ENCODE assay signal across 8 cellular contexts in the genomic region with DNA sequence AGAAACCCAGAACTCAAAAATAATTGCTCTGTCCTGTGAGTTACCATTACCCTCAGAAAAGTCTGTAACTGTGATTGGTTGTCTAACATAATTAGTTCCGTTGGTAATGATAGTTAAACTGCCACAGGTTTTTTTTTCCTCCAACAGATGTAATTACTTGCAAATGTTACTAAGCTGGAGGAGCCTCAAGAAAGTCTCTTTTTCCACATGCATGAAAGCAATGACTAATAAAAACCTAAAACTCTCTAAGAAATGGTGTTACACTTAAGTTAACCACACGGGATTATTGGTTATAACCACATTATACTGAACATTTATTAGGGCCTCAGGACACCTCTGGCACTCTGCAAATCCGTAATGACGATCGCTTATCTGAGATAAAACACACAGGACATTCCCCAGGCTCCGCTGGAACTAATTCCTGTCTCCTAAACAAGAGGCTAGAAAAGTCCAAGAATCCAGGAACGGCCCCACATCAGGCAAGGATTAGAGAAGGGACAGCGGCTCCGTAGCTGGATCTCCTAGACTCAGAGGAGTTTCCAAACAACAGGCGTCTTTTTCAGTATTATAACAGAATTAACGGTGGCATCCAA. TPM values are rescaled to one million over a fixed set of nuclear protein-coding genes. Genes with fewer than 3 reads are reported as not detected.
DNase-seq lines count a peak whose midpoint lies in the region; ATAC-seq and TF ChIP-seq lines count a peak whose summit lies in the region.

No MANE protein-coding gene starts in this region.

- no peaks in the 10 kb centered on the region for H3K79me2 ChIP-seq in osteoblast (ENCODE audit: insufficient read depth, low read length)

- POLR2A ChIA-PET in activated CD8-positive, alpha-beta T cell treated with anti-CD3 and anti-CD28 coated beads, Interleukin-2, amount 10 ng/mL, durations not matched to agents 7 days and 5 days (lab: Charles Lee) = interaction anchor here (1.5 kb wide), 1 partner anchor 139 kb away, joined by 5 read pairs; the partner anchor contains the start of gene ZNF226

- peaks cover 10% of the 10 kb centered on the region for H3K4me1 ChIP-seq in osteoblast (ENCODE audit: insufficient read depth, low read length)

- peak overlapping the region; percentile 97 for H3K4me2 ChIP-seq in osteoblast (ENCODE audit: insufficient read depth, low read length)

- H3K9me3 Mint-ChIP-seq in activated CD8-positive, alpha-beta T cell treated with anti-CD3 and anti-CD28 coated beads, Interleukin-2, amount 10 ng/mL, durations not matched to agents 7 days and 5 days (ENCODE audit: insufficient read depth) = peaks cover 5% of the 10 kb centered on the region

- H4K20me1 ChIP-seq in osteoblast (ENCODE audit: insufficient read depth, low read length) = no peaks in the 10 kb centered on the region

- no peak for TF ChIP-seq CTCF in osteoblast (IDR thresholded peaks at IDR 0.05; ENCODE audit: extremely low read depth, low read depth, low read length)

- peak overlapping the region; percentile 91 for H3K4me3 Mint-ChIP-seq in activated CD8-positive, alpha-beta T cell treated with anti-CD3 and anti-CD28 coated beads, Interleukin-2, amount 10 ng/mL, durations not matched to agents 7 days and 5 days

- ATAC-seq in activated CD8-positive, alpha-beta T cell treated with anti-CD3 and anti-CD28 coated beads, Interleukin-2, amount 10 ng/mL, durations not matched to agents 7 days and 5 days = peak; percentile 18
- ATAC-seq in HG02970 (IDR thresholded peaks at IDR 0.05; ENCODE audit: low FRiP score, unreplicated experiment) = no peak
- ATAC-seq in GM21528 (IDR thresholded peaks at IDR 0.05; ENCODE audit: low FRiP score, unreplicated experiment) = no peak

- H3K9me3 ChIP-seq in osteoblast (ENCODE audit: low read depth, low read length) = no peaks in the 10 kb centered on the region

- peak overlapping the region; percentile 97 for H2AFZ ChIP-seq in osteoblast (ENCODE audit: low read length)

- peak overlapping the region; percentile 79 for H3K27ac ChIP-seq in osteoblast (ENCODE audit: low read depth, low read length)

- peak overlapping the region; percentile 85 for H3K4me3 ChIP-seq in osteoblast (ENCODE audit: insufficient read depth, low read length)

- CTCF ChIA-PET in activated CD8-positive, alpha-beta T cell treated with anti-CD3 and anti-CD28 coated beads, Interleukin-2, amount 10 ng/mL, durations not matched to agents 7 days and 5 days (lab: Charles Lee) = no interaction called here

- peaks cover 21% of the 10 kb centered on the region for H3K4me1 Mint-ChIP-seq in activated CD8-positive, alpha-beta T cell treated with anti-CD3 and anti-CD28 coated beads, Interleukin-2, amount 10 ng/mL, durations not matched to agents 7 days and 5 days (ENCODE audit: low read depth)

- no peaks in the 10 kb centered on the region for H3K27me3 ChIP-seq in osteoblast (ENCODE audit: insufficient read depth, low read length)

- peaks cover 4% of the 10 kb centered on the region for H3K36me3 ChIP-seq in osteoblast (ENCODE audit: insufficient read depth, low read length)

- peaks cover 35% of the 10 kb centered on the region for H3K36me3 Mint-ChIP-seq in activated CD8-positive, alpha-beta T cell treated with anti-CD3 and anti-CD28 coated beads, Interleukin-2, amount 10 ng/mL, durations not matched to agents 7 days and 5 days (ENCODE audit: low read depth)

- no peaks in the 10 kb centered on the region for H3K27me3 Mint-ChIP-seq in activated CD8-positive, alpha-beta T cell treated with anti-CD3 and anti-CD28 coated beads, Interleukin-2, amount 10 ng/mL, durations not matched to agents 7 days and 5 days (ENCODE audit: low read depth)

- DNase-seq in EL (peak; percentile 54), HS-27A (ENCODE audit: low read depth) (peak; percentile 23), foreskin melanocyte (peak; percentile 25), osteoblast (ENCODE audit: insufficient read length, low spot score, missing footprints) (peak; percentile 44), NCI-H2029 treated with DMSO at 0.1 percent for 48 hours (lab: John Stamatoyannopoulos, UW) (no peak)
- DNase-seq in activated CD8-positive, alpha-beta T cell treated with anti-CD3 and anti-CD28 coated beads, Interleukin-2, amount 10 ng/mL, durations not matched to agents 7 days and 5 days = no peak

- peak overlapping the region; percentile 81 for H3K27ac Mint-ChIP-seq in activated CD8-positive, alpha-beta T cell treated with anti-CD3 and anti-CD28 coated beads, Interleukin-2, amount 10 ng/mL, durations not matched to agents 7 days and 5 days

RNA-seq across cellular contexts. Expression of gene ZNF235, which starts 0.8 kb away (rescaled TPM):
- total RNA-seq in activated CD8-positive, alpha-beta T cell treated with anti-CD3 and anti-CD28 coated beads, Interleukin-2, amount 10 ng/mL, durations not matched to agents 7 days and 5 days = 1 to 10 TPM; 5.5 to 5.6 TPM
- 4.0 and 5.6 TPM in 2 replicates for total RNA-seq in osteoblast

RNA-seq across cellular contexts. Expression of gene ZNF233, which starts 44.4 kb away (rescaled TPM):
- 1 to 10 TPM in 1 of 2 experiments, under 1 TPM in 1; 0.73 to 1.0 TPM for total RNA-seq in activated CD8-positive, alpha-beta T cell treated with anti-CD3 and anti-CD28 coated beads, Interleukin-2, amount 10 ng/mL, durations not matched to agents 7 days and 5 days
- total RNA-seq in osteoblast = 0.29 and 0.36 TPM in 2 replicates

RNA-seq across cellular contexts. Expression of gene ZNF112, which starts 52.4 kb away (rescaled TPM):
- total RNA-seq in activated CD8-positive, alpha-beta T cell treated with anti-CD3 and anti-CD28 coated beads, Interleukin-2, amount 10 ng/mL, durations not matched to agents 7 days and 5 days = not detected
- 6.5 and 7.7 TPM in 2 replicates for total RNA-seq in osteoblast

Comparison
In these comparisons a context has a peak if more than half of its experiments do, and no peak if none do; other contexts are left out.
1. DNase-seq: peak in EL (single experiment), HS-27A (single experiment), foreskin melanocyte (single experiment) and osteoblast (single experiment); none in activated CD8-positive, alpha-beta T cell treated with anti-CD3 and anti-CD28 coated beads, Interleukin-2, amount 10 ng/mL, durations not matched to agents 7 days and 5 days (single experiment) and NCI-H2029 treated with DMSO at 0.1 percent for 48 hours (single experiment).